In genomic region chr9:121277518-121278275, GRCh38 we compare ENCODE assay signal across 11 cellular contexts. TPM values are rescaled to one million over a fixed set of nuclear protein-coding genes. Genes with fewer than 3 reads are reported as not detected.
DNase-seq lines count a peak whose midpoint lies in the region; ATAC-seq and TF ChIP-seq lines count a peak whose summit lies in the region.
"Had no signal": no experiment of that assay in that cellular context is flagged by ENCODE, and none has a peak within 500 bp of the region (broad histone marks: within the 10 kb centered on the region; RNA-seq: fewer than 3 reads in every experiment).

No MANE protein-coding gene starts in this region.

- H3K9me3 ChIP-seq in heart right ventricle (no peaks in the 10 kb centered on the region), neutrophil (no peaks in the 10 kb centered on the region), uterus (no peaks in the 10 kb centered on the region)

- no peaks in the 10 kb centered on the region for H3K27me3 ChIP-seq in heart right ventricle
- H3K27me3 ChIP-seq in neutrophil = no peaks in the 10 kb centered on the region
- H3K27me3 ChIP-seq in uterus = no peaks in the 10 kb centered on the region

- intact Hi-C loops in heart right ventricle (cut with DNase I) = loop anchor here in 5 of 10 donors (2.0 to 10.0 kb wide), 6 partner anchors 35 to 99 kb away; partner anchors contain the start of genes RAB14 (in 1 of the 5) and STOM (in 1 of the 5)
- intact Hi-C loops in cardiac septum (cut with DNase I) = loop anchor here (5.0 kb wide), 1 partner anchor 55 kb away; no protein-coding TSS in a partner anchor
- intact Hi-C loops in uterus (cut with DNase I; ENCODE audit: low total_unique reads) = no loop called here

- ATAC-seq in heart right ventricle = no peak
- no peak for ATAC-seq in HG03097 (IDR thresholded peaks at IDR 0.05; ENCODE audit: low FRiP score, unreplicated experiment)
- ATAC-seq in HG03095 (IDR thresholded peaks at IDR 0.05; ENCODE audit: unreplicated experiment) = no peak

- H3K27ac ChIP-seq in heart right ventricle (peak overlapping the region in 9 of 10 donors; percentile 29 to 100 (median 98)), epithelial cell of prostate (peak overlapping the region; percentile 91), neutrophil (peak overlapping the region; percentile 81), uterus (peak overlapping the region; percentile 97 to 100)

- WGBS in heart right ventricle, 2 donors = 65% methylated on average over 3 of the region's 3 CpGs

- H3K4me3 ChIP-seq in heart right ventricle (no peak overlapping the region), neutrophil (ENCODE audit: low read depth in 1 of 2, low read length in 1 of 2) (no peak overlapping the region), uterus (no peak overlapping the region)

- H3K4me1 ChIP-seq in heart right ventricle (peaks cover 35 to 91% (median 72%) of the 10 kb centered on the region in 9 donors), neutrophil (ENCODE audit: control insufficient read depth in 1 of 2, insufficient read depth in 1 of 2, low read depth in 1 of 2, low read length in 1 of 2) (peaks cover 71 to 82% of the 10 kb centered on the region in 2 experiments), uterus (peaks cover 44 to 49% of the 10 kb centered on the region in 2 donors)

- DNase-seq in heart right ventricle (no peak), cardiac septum (ENCODE audit: low spot score) (no peak), epithelial cell of prostate (ENCODE audit: low read depth, low spot score) (no peak), uterus (no peak)
- no peak for DNase-seq in activated CD4-positive, alpha-beta T cell treated with anti-CD3 and anti-CD28 coated beads for 48 hours
- DNase-seq: activated CD8-positive, alpha-beta T cell treated with anti-CD3 and anti-CD28 coated beads for 36 hours; immature natural killer cell; NCI-H446 had no signal

- TF ChIP-seq POLR2A in uterus (IDR thresholded peaks at IDR 0.05) = no peak

- TF ChIP-seq CTCF in heart right ventricle (IDR thresholded peaks at IDR 0.05) (no peak), neutrophil (IDR thresholded peaks at IDR 0.05) (no peak), uterus (IDR thresholded peaks at IDR 0.05) (no peak)

- H3K36me3 ChIP-seq in heart right ventricle (no peaks in the 10 kb centered on the region), neutrophil (peaks cover 21% of the 10 kb centered on the region), uterus (no peaks in the 10 kb centered on the region)

RNA-seq across cellular contexts. Expression of gene GSN, which starts 9.7 kb away (rescaled TPM):
- total RNA-seq in heart right ventricle (100 to 1,000 TPM; 532 to 861 (median 668) TPM), cardiac septum (855 TPM), uterus (1,000 to 10,000 TPM in 2 of 4 donors, 100 to 1,000 TPM in 2; 567 to 1,619 (median 884) TPM)
- 100 to 1,000 TPM; 360 to 823 TPM for polyA plus RNA-seq in heart right ventricle
